23 cellular contexts compared by ENCODE assay signal in the genomic region with DNA sequence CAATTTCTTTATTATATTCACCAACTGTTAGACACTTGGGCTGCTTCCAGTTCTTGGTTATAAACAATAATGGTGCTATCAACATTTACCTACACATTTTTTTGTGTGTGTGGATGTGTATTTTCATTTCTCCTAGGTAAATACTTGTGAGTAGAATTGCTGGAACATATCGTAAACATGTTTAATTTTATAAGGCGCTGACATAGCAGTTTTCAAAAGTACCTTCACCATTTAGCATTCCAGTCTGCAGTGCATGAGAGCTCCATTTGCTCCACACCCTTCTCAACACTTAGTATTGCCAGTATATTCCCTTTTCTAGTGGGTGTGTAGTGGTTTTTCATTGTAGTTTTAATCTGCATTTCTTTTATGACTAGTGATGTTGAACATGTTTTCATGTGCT. TPM values are rescaled to one million over a fixed set of nuclear protein-coding genes. Genes with fewer than 3 reads are reported as not detected.
DNase-seq lines count a peak whose midpoint lies in the region; ATAC-seq, FAIRE-seq and TF ChIP-seq lines count a peak whose summit lies in the region.
"Had no signal": no experiment of that assay in that cellular context is flagged by ENCODE, and none has a peak within 500 bp of the region (broad histone marks: within the 10 kb centered on the region; RNA-seq: fewer than 3 reads in every experiment).

No MANE protein-coding gene starts in this region.

- H3K4me3 ChIP-seq in A549 (no peak overlapping the region), IMR-90 (ENCODE audit: insufficient read depth, low read depth, low read length) (no peak overlapping the region), H1 (ENCODE audit: extremely low read depth in 1 of 4, insufficient read depth in 2 of 4, low read depth in 3 of 4, low read length in 4 of 4) (no peak overlapping the region), sigmoid colon (no peak overlapping the region)
- H3K4me3 ChIP-seq: BLaER1, GM12878 had no signal

- H3K4me2 ChIP-seq in A549, result no peak overlapping the region
- no peak overlapping the region for H3K4me2 ChIP-seq in IMR-90 (ENCODE audit: low read depth, low read length)
- no peak overlapping the region for H3K4me2 ChIP-seq in H1 (ENCODE audit: insufficient read depth in 1 of 2, low read depth in 2 of 2, low read length in 2 of 2)
- H3K4me2 ChIP-seq: BLaER1 had no signal

- POLR2A ChIA-PET in A549 (lab: Yijun Ruan, JAX) (no interaction called here), IMR-90 (lab: Charles Lee; ENCODE audit: unreplicated experiment) (no interaction called here), H1 (lab: Charles Lee; ENCODE audit: partially characterized antibody) (no interaction called here)

- H3K9ac ChIP-seq in IMR-90 (ENCODE audit: low read depth, low read length) (no peak overlapping the region), H1 (replicated peaks in 1 of 4; ENCODE audit: extremely low read depth in 1 of 4, low read depth in 3 of 4, low read length in 3 of 4) (no peak overlapping the region)
- H3K9ac ChIP-seq: BLaER1 had no signal

- H4K8ac ChIP-seq in IMR-90 (ENCODE audit: low read depth in 2 of 2, low read length in 2 of 2), result no peak overlapping the region
- H4K8ac ChIP-seq in H1 (ENCODE audit: extremely low read depth, insufficient read depth, low read length), result no peak overlapping the region

- no peak for TF ChIP-seq CTCF in A549 (IDR thresholded peaks at IDR 0.05)
- TF ChIP-seq CTCF in IMR-90 (conservative IDR thresholded peaks at IDR 0.05; ENCODE audit: low read depth, low read length), result no peak
- no peak for TF ChIP-seq CTCF in H1 (IDR thresholded peaks at IDR 0.05; ENCODE audit: control extremely low read depth in 1 of 3, insufficient read depth in 1 of 3, low read depth in 1 of 3, low read length in 3 of 3)
- TF ChIP-seq CTCF in sigmoid colon (IDR thresholded peaks at IDR 0.05), result no peak

- H3K56ac ChIP-seq in IMR-90 (ENCODE audit: extremely low read depth, insufficient read depth, low read length) (no peak overlapping the region), H1 (replicated peaks; ENCODE audit: insufficient read length, low read depth, low read length) (no peak overlapping the region)

- H2BK15ac ChIP-seq in IMR-90 (ENCODE audit: low read depth, low read length) (no peak overlapping the region), H1 (ENCODE audit: low read length) (no peak overlapping the region)

- H3K79me1 ChIP-seq in IMR-90 (ENCODE audit: low read depth in 1 of 2, low read length in 2 of 2) (no peaks in the 10 kb centered on the region), H1 (ENCODE audit: low read depth, low read length) (no peaks in the 10 kb centered on the region)

- in situ Hi-C loops in IMR-90 (cut with MboI; ENCODE audit: low sequenced_read_pairs), result no loop called here

- H3K27me3 ChIP-seq in IMR-90 (ENCODE audit: control insufficient read depth, insufficient read depth, low read length) (no peaks in the 10 kb centered on the region), H1 (replicated peaks in 1 of 4; ENCODE audit: control insufficient read depth in 3 of 4, extremely low read depth in 1 of 4, insufficient read depth in 3 of 4, low read length in 3 of 4) (no peaks in the 10 kb centered on the region), sigmoid colon (peaks cover 0 to 5% (median 0%) of the 10 kb centered on the region in 3 donors)
- H3K27me3 ChIP-seq: BLaER1 had no signal

- H3K27ac ChIP-seq in A549, result no peak overlapping the region
- no peak overlapping the region for H3K27ac ChIP-seq in IMR-90 (ENCODE audit: insufficient read depth, low read length)
- H3K27ac ChIP-seq in H1 (ENCODE audit: low read depth, low read length), result no peak overlapping the region
- H3K27ac ChIP-seq in sigmoid colon, result no peak overlapping the region
- H3K27ac ChIP-seq: BLaER1 had no signal

- no peak overlapping the region for H3K14ac ChIP-seq in IMR-90 (replicated peaks; ENCODE audit: low read depth, low read length)
- H3K14ac ChIP-seq in H1 (ENCODE audit: insufficient read length), result no peak overlapping the region

- TF ChIP-seq POLR2A in A549 (IDR thresholded peaks at IDR 0.05; ENCODE audit: low read length) (no peak), IMR-90 (IDR thresholded peaks at IDR 0.05; ENCODE audit: low read depth, low read length) (no peak), H1 (IDR thresholded peaks at IDR 0.05; ENCODE audit: control extremely low read depth in 1 of 2, low read depth in 2 of 2, low read length in 2 of 2) (no peak), sigmoid colon (IDR thresholded peaks at IDR 0.05) (no peak)

- H3K4me1 ChIP-seq in A549, result no peaks in the 10 kb centered on the region
- H3K4me1 ChIP-seq in IMR-90 (ENCODE audit: control insufficient read depth, insufficient read depth, low read length), result no peaks in the 10 kb centered on the region
- no peaks in the 10 kb centered on the region for H3K4me1 ChIP-seq in H1 (replicated peaks in 1 of 4; ENCODE audit: control insufficient read depth in 3 of 4, insufficient read depth in 4 of 4, low read length in 3 of 4)
- no peaks in the 10 kb centered on the region for H3K4me1 ChIP-seq in sigmoid colon
- H3K4me1 ChIP-seq: BE2C, BLaER1 had no signal

- no peaks in the 10 kb centered on the region for H3K36me3 ChIP-seq in IMR-90 (ENCODE audit: control insufficient read depth, insufficient read depth, low read length)
- no peaks in the 10 kb centered on the region for H3K36me3 ChIP-seq in H1 (ENCODE audit: control insufficient read depth in 2 of 4, insufficient read depth in 4 of 4, low read length in 3 of 4)
- no peaks in the 10 kb centered on the region for H3K36me3 ChIP-seq in sigmoid colon
- H3K36me3 ChIP-seq: BE2C, BLaER1 had no signal

- H3K9me3 ChIP-seq in A549 (peaks cover 6% of the 10 kb centered on the region; the same call in 1 of the 3 replicates), IMR-90 (ENCODE audit: control insufficient read depth, insufficient read depth, low read length) (no peaks in the 10 kb centered on the region), H1 (ENCODE audit: insufficient read depth in 2 of 2, low read depth in 1 of 2, low read length in 1 of 2) (no peaks in the 10 kb centered on the region; a peak in 1 of 4 replicates), sigmoid colon (peaks cover 0 to 6% (median 0%) of the 10 kb centered on the region in 4 donors)
- H3K9me3 ChIP-seq: BE2C, BLaER1 had no signal

- H4K91ac ChIP-seq in IMR-90 (ENCODE audit: insufficient read depth, low read depth, low read length) (no peak overlapping the region), H1 (replicated peaks; ENCODE audit: insufficient read length, low read length) (no peak overlapping the region)

- WGBS in A549 (ENCODE audit: missing lambda C conversion rate), result 47% methylated on average over 2 of the region's 2 CpGs
- WGBS in IMR-90 (ENCODE audit: extremely low coverage in 2 of 2, insufficient read length in 1 of 2), 2 experiments, result no CpG with 5 or more reads among the region's 2 CpGs
- WGBS in H1 (ENCODE audit: extremely low coverage in 1 of 2, insufficient coverage in 1 of 2, insufficient read length in 1 of 2, insufficient replicate concordance in 2 of 2, low coverage in 1 of 2, low lambda C conversion rate in 2 of 2, missing lambda C conversion rate in 1 of 2), 2 experiments, result 95% methylated on average over 2 of the region's 2 CpGs; no CpG with 5 or more reads in 1 of the 2 experiments
- WGBS in sigmoid colon, 2 donors, result 90 to 92% methylated on average over 2 of the region's 2 CpGs

- CTCF ChIA-PET in A549 (lab: Yijun Ruan, JAX), result no interaction called here
- CTCF ChIA-PET in IMR-90 (lab: Yijun Ruan, JAX), result no interaction called here
- CTCF ChIA-PET in H1 (lab: Charles Lee; ENCODE audit: partially characterized antibody), result no interaction called here

- H3K79me2 ChIP-seq in H1 (ENCODE audit: control insufficient read depth in 1 of 2, insufficient read depth in 2 of 2, low read length in 2 of 2), result no peaks in the 10 kb centered on the region

- H3K9me1 ChIP-seq in IMR-90 (ENCODE audit: insufficient read depth, low read length), result no peaks in the 10 kb centered on the region

- H2BK12ac ChIP-seq in H1 (ENCODE audit: low read depth, low read length), result no peak overlapping the region

- no peak overlapping the region for H2AK9ac ChIP-seq in IMR-90 (replicated peaks; ENCODE audit: low read depth, low read length, poor library complexity)

- BruUV-seq in IMR-90 (replicated peaks; lab: Mats Ljungman, UMichigan), result no TSS peak

- H2AFZ ChIP-seq in IMR-90 (replicated peaks; ENCODE audit: low read length, poor library complexity) (no peak overlapping the region), H1 (ENCODE audit: low read length) (no peak overlapping the region)

- no peak overlapping the region for H2BK20ac ChIP-seq in IMR-90 (ENCODE audit: low read depth, low read length)
- H2BK20ac ChIP-seq in H1 (ENCODE audit: low read length), result no peak overlapping the region

- TF ChIP-seq RAD21 in A549 (conservative IDR thresholded peaks at IDR 0.05 in 1 of 2, IDR thresholded peaks at IDR 0.05 in 1 of 2) (no peak), IMR-90 (IDR thresholded peaks at IDR 0.05; ENCODE audit: low read length) (no peak), H1 (IDR thresholded peaks at IDR 0.05 in 1 of 2, conservative IDR thresholded peaks at IDR 0.05 in 1 of 2; ENCODE audit: low read depth in 2 of 2, low read length in 2 of 2) (no peak)

- H3K4ac ChIP-seq in IMR-90 (ENCODE audit: low read depth, low read length) (no peak overlapping the region), H1 (replicated peaks; ENCODE audit: insufficient read length, low read depth, low read length) (no peak overlapping the region)

- no peaks in the 10 kb centered on the region for H3K23me2 ChIP-seq in H1 (ENCODE audit: low read depth, low read length)

- TF ChIP-seq EP300 in A549 (IDR thresholded peaks at IDR 0.05), result no peak
- no peak for TF ChIP-seq EP300 in H1 (IDR thresholded peaks at IDR 0.05; ENCODE audit: borderline replicate concordance in 1 of 2, low read depth in 2 of 2, low read length in 2 of 2)
- no peak for TF ChIP-seq EP300 in sigmoid colon (IDR thresholded peaks at IDR 0.05)

- H2AK5ac ChIP-seq in IMR-90 (ENCODE audit: low read depth, low read length) (no peak overlapping the region), H1 (ENCODE audit: low read depth, low read length) (no peak overlapping the region)

- H2BK120ac ChIP-seq in IMR-90 (ENCODE audit: low read depth, low read length) (no peak overlapping the region), H1 (replicated peaks; ENCODE audit: low read depth, low read length) (no peak overlapping the region)

- FAIRE-seq in A549 (lab: Jason Lieb, UNC), result no peak
- no peak for FAIRE-seq in H1 (lab: Jason Lieb, UNC)
- FAIRE-seq: GM12878, GM12892, GM18507 had no signal

- H3K18ac ChIP-seq in IMR-90 (ENCODE audit: low read depth, low read length), result no peak overlapping the region
- H3K18ac ChIP-seq in H1 (ENCODE audit: extremely low read depth, low read length), result no peak overlapping the region

- ATAC-seq in A549, result no peak
- no peak for ATAC-seq in IMR-90 (ENCODE audit: low read depth)
- ATAC-seq: GM12878 had no signal

- intact Hi-C loops in IMR-90 (cut with micrococcal nuclease) (no loop called here), sigmoid colon (cut with DNase I) (no loop called here)

- H3K23ac ChIP-seq in IMR-90 (ENCODE audit: low read depth, low read length) (no peak overlapping the region), H1 (ENCODE audit: insufficient read length) (no peak overlapping the region)

- H2BK5ac ChIP-seq in IMR-90 (ENCODE audit: low read depth, low read length, poor library complexity, severe bottlenecking) (no peak overlapping the region), H1 (ENCODE audit: low read depth, low read length) (no peak overlapping the region)

- DNase-seq in A549 (ENCODE audit: low read depth in 1 of 2, low spot score in 1 of 2) (no peak), IMR-90 (no peak), H1 (ENCODE audit: low read depth in 1 of 2, low spot score in 2 of 2) (no peak), 8988T (no peak), sigmoid colon (no peak)
- DNase-seq: ACHN; BE2C; C1 segment of cervical spinal cord; CD4-positive, alpha-beta memory T cell; CD4-positive, CD25-positive, alpha-beta regulatory T cell; CD8-positive, alpha-beta memory T cell; COR-L47; DMS 273 treated with DMSO at 0.1 percent for 48 hours; DMS153; DMS53; DMS79; DND-41; EL; GDM1 had no signal

- H4K20me1 ChIP-seq in IMR-90 (ENCODE audit: insufficient read depth, low read length), result no peaks in the 10 kb centered on the region
- H4K20me1 ChIP-seq in H1 (replicated peaks in 1 of 2; ENCODE audit: control insufficient read depth in 1 of 2, insufficient read depth in 2 of 2, low read length in 2 of 2), result no peaks in the 10 kb centered on the region
- H4K20me1 ChIP-seq: BLaER1 had no signal

- H4K5ac ChIP-seq in IMR-90 (ENCODE audit: low read depth, low read length) (no peak overlapping the region), H1 (ENCODE audit: insufficient read length, low read depth, low read length) (no peak overlapping the region)

- dilution Hi-C loops in IMR-90 (cut with HindIII; ENCODE audit: low sequenced_read_pairs, unreplicated experiment), result no loop called here

RNA-seq across cellular contexts. Expression of a gene that starts 59.6 kb away (rescaled TPM):
- polyA plus RNA-seq in A549 (2011; rRNA removed) (41.2 and 62.8 TPM in 2 replicates), A549 (2017; fragmentation: RNase III; extraction: RNeasy Plus Mini Kit Qiagen cat#74134 plus additional on column Dnase treatment) (37.5 to 39.2 TPM (median 39.0 TPM) in 3 replicates), IMR-90 (2012; rRNA removed) (19.2 and 23.6 TPM in 2 replicates), H1 (2011; rRNA removed) (4.9 and 5.8 TPM in 2 replicates), sigmoid colon (10 to 100 TPM; 40.6 to 60.1 (median 45.8) TPM)
- polyA plus RNA-seq in A549 (2012; cell fraction: cytosol; rRNA removed), result 12.5 and 13.7 TPM in 2 replicates
- polyA plus RNA-seq in A549 (2012; cell fraction: nucleus; rRNA removed), result 4.2 and 7.9 TPM in 2 replicates
- 31.6 and 37.4 TPM in 2 replicates for polyA minus RNA-seq in A549 (2011; rRNA and poly(A)+ RNA removed)
- total RNA-seq in IMR-90 (2012; rRNA removed) (50.5 and 54.3 TPM in 2 replicates), sigmoid colon (10 to 100 TPM; 45.1 to 83.1 (median 73.7) TPM)
- 7.8 and 14.2 TPM in 2 replicates for polyA plus RNA-seq in IMR-90 (2012; cell fraction: cytosol; rRNA removed)
- polyA plus RNA-seq in IMR-90 (2012; cell fraction: nucleus; rRNA removed; ENCODE audit: low replicate concordance), result 4.0 and 8.0 TPM in 2 replicates
- total RNA-seq in H1 (2021; fragmentation: NEBNext Ultra II Directional; extraction: Animal tissue kit (Norgen Biotek cat#: 25700)), result 35.1 and 37.4 TPM in 2 replicates
- polyA plus RNA-seq in H1 (2011; cell fraction: cytosol; rRNA removed), result 9.3 TPM
- 9.0 TPM for polyA plus RNA-seq in H1 (2011; cell fraction: nucleus; rRNA removed)
- 16.7 to 47.4 TPM (median 18.7 TPM) in 4 replicates for polyA plus RNA-seq in H1 (2012, experiment 1 of 2)
- 4.2 TPM for polyA plus RNA-seq in H1 (2012, experiment 2 of 2)
- polyA plus RNA-seq in H1 (2013, experiment 1 of 2), result 41.9 TPM
- 41.5 TPM for polyA plus RNA-seq in H1 (2013, experiment 2 of 2)
- 16.5 and 17.6 TPM in 2 replicates for polyA minus RNA-seq in H1 (2011; rRNA and poly(A)+ RNA removed)
- polyA minus RNA-seq in H1 (2011; cell fraction: cytosol; rRNA and poly(A)+ RNA removed), result 8.6 TPM
- 31.3 TPM for polyA minus RNA-seq in H1 (2011; cell fraction: nucleus; rRNA and poly(A)+ RNA removed)
